Comparison of ENCODE assay signal across 8 cellular contexts in the genomic region with DNA sequence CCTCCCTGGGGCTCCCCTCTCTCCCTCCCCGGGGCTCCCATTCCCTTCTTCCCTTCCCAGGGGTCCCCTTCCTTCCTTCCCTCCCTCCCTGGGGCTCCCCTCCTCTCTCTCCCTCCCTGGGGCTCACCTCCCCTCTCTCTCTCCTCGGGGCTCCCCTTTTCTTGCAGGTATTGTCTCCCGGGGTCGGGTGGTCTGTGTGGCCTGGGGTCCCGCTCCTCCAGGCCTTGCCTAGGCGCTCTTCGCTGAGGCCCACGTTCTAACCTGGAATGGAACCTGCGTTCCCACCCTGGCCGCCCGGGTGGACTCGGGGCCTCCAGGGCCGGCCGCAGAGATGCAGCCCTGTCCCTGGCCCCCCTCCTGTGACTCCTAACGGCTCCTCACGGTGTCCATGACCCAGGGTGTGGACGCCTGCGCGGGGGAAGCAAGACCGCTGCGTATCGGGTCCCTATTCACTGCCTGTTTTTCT. TPM values are rescaled to one million over a fixed set of nuclear protein-coding genes. Genes with fewer than 3 reads are reported as not detected.
DNase-seq lines count a peak whose midpoint lies in the region; ATAC-seq lines count a peak whose summit lies in the region.

No MANE protein-coding gene starts in this region.

- H3K9me3 Mint-ChIP-seq in activated T-helper 17 cell treated with anti-CD3 and anti-CD28 coated beads, Interleukin-2, amount 50 U/mL, for 72 hours: no peaks in the 10 kb centered on the region

- peaks cover 36% of the 10 kb centered on the region for H3K36me3 Mint-ChIP-seq in activated T-helper 17 cell treated with anti-CD3 and anti-CD28 coated beads, Interleukin-2, amount 50 U/mL, for 72 hours (ENCODE audit: low read depth)

- H3K4me3 Mint-ChIP-seq in activated T-helper 17 cell treated with anti-CD3 and anti-CD28 coated beads, Interleukin-2, amount 50 U/mL, for 72 hours: peak overlapping the region; percentile 74

- H3K36me3 ChIP-seq in HUES48 (ENCODE audit: control insufficient read depth, insufficient read depth, low read length): peaks cover 40% of the 10 kb centered on the region

- intact Hi-C loops in left ventricle myocardium superior (cut with micrococcal nuclease) (no loop called here), sciatic nerve (cut with DNase I) (no loop called here)

- H3K27me3 Mint-ChIP-seq in activated T-helper 17 cell treated with anti-CD3 and anti-CD28 coated beads, Interleukin-2, amount 50 U/mL, for 72 hours: no peaks in the 10 kb centered on the region

- H3K4me1 Mint-ChIP-seq in activated T-helper 17 cell treated with anti-CD3 and anti-CD28 coated beads, Interleukin-2, amount 50 U/mL, for 72 hours: peaks cover 46% of the 10 kb centered on the region

- DNase-seq in CD1c-positive myeloid dendritic cell (ENCODE audit: extremely low spot score) (peak; percentile 47), left ventricle myocardium superior (peak; percentile 60), sciatic nerve (ENCODE audit: low spot score) (no peak), NCI-H2107 (lab: John Stamatoyannopoulos, UW) (no peak), DMS153 treated with DMSO at 0.1 percent for 48 hours (lab: John Stamatoyannopoulos, UW; ENCODE audit: unreplicated experiment) (no peak)

- H3K27ac Mint-ChIP-seq in activated T-helper 17 cell treated with anti-CD3 and anti-CD28 coated beads, Interleukin-2, amount 50 U/mL, for 72 hours: peak overlapping the region; percentile 59

- H3K27ac ChIP-seq in HUES48 (ENCODE audit: low read depth, low read length): peak overlapping the region; percentile 87

- peak overlapping the region; percentile 22 for H3K9ac ChIP-seq in HUES48 (ENCODE audit: low read depth, low read length)

- ATAC-seq in activated T-helper 17 cell treated with anti-CD3 and anti-CD28 coated beads, Interleukin-2, amount 50 U/mL, for 72 hours (replicated peaks): no peak
- ATAC-seq in left ventricle myocardium superior (peak; percentile 42), sciatic nerve (peak; percentile 43), GM21381 (IDR thresholded peaks at IDR 0.05; ENCODE audit: unreplicated experiment) (no peak)

- H3K27me3 ChIP-seq in HUES48 (ENCODE audit: control insufficient read depth, insufficient read depth, low read length): no peaks in the 10 kb centered on the region

- no peaks in the 10 kb centered on the region for H3K9me3 ChIP-seq in HUES48 (ENCODE audit: control insufficient read depth, insufficient read depth, low read length)

- H3K4me1 ChIP-seq in HUES48 (ENCODE audit: control insufficient read depth, insufficient read depth, low read length): peaks cover 47% of the 10 kb centered on the region

- peak overlapping the region; percentile 82 for H3K4me3 ChIP-seq in HUES48 (ENCODE audit: low read depth, low read length)

RNA-seq across cellular contexts. Expression of a gene that starts 0.9 kb away (rescaled TPM):
- 10 to 100 TPM; 18.5 to 24.4 TPM for total RNA-seq in activated T-helper 17 cell treated with anti-CD3 and anti-CD28 coated beads, Interleukin-2, amount 50 U/mL, for 72 hours
- total RNA-seq in left ventricle myocardium superior: 242 TPM
- total RNA-seq in sciatic nerve: 28.3 TPM

RNA-seq across cellular contexts. Expression of a gene that starts 38.2 kb away (rescaled TPM):
- total RNA-seq in activated T-helper 17 cell treated with anti-CD3 and anti-CD28 coated beads, Interleukin-2, amount 50 U/mL, for 72 hours: under 1 TPM; 0.40 to 0.69 TPM
- total RNA-seq in left ventricle myocardium superior (442 TPM), sciatic nerve (14.5 TPM)

Comparison
In these comparisons a context has a peak if more than half of its experiments do, and no peak if none do; other contexts are left out.
1. DNase-seq: peak in CD1c-positive myeloid dendritic cell (single experiment) and left ventricle myocardium superior (single experiment); none in sciatic nerve (single experiment), NCI-H2107 (single experiment) and DMS153 treated with DMSO at 0.1 percent for 48 hours (single experiment).
2. ATAC-seq: peak in left ventricle myocardium superior (single experiment) and sciatic nerve (single experiment); none in activated T-helper 17 cell treated with anti-CD3 and anti-CD28 coated beads, Interleukin-2, amount 50 U/mL, for 72 hours (single experiment) and GM21381 (single experiment).
3. RNA of a gene that starts 38.2 kb away (total RNA-seq): 442 TPM in left ventricle myocardium superior (single experiment); 14.5 TPM in sciatic nerve (single experiment) and 0.40 to 0.69 TPM in activated T-helper 17 cell treated with anti-CD3 and anti-CD28 coated beads, Interleukin-2, amount 50 U/mL, for 72 hours; every median in the first group is over 10 times any median in the second.